8 cellular contexts compared by ENCODE assay signal in genomic region chr4:109703664-109704351, GRCh38. TPM values are rescaled to one million over a fixed set of nuclear protein-coding genes. Genes with fewer than 3 reads are reported as not detected.
DNase-seq lines count a peak whose midpoint lies in the region; ATAC-seq, FAIRE-seq and TF ChIP-seq lines count a peak whose summit lies in the region.

No MANE protein-coding gene starts in this region.

- H2AFZ ChIP-seq in K562 (ENCODE audit: low read depth, low read length) = peak overlapping the region; percentile 91

- H3K36me3 ChIP-seq in K562 (ENCODE audit: control insufficient read depth, insufficient read depth, low read length) = peaks cover 29% of the 10 kb centered on the region
- H3K36me3 ChIP-seq in liver (ENCODE audit: control insufficient read depth in 4 of 4, insufficient read depth in 3 of 4, low read depth in 1 of 4, low read length in 3 of 4) = peaks cover 2 to 7% (median 5%) of the 10 kb centered on the region in 4 donors
- no peaks in the 10 kb centered on the region for H3K36me3 ChIP-seq in transverse colon

- no peak for FAIRE-seq in K562 (lab: Jason Lieb, UNC)

- TF ChIP-seq CTCF in CD4-positive, alpha-beta T cell (IDR thresholded peaks at IDR 0.05) = no peak
- TF ChIP-seq CTCF in K562 (IDR thresholded peaks at IDR 0.05 in 2 of 3, conservative IDR thresholded peaks at IDR 0.05 in 1 of 3; ENCODE audit: insufficient read depth in 2 of 3, low read depth in 1 of 3, low read length in 3 of 3) (no peak), liver (IDR thresholded peaks at IDR 0.05; ENCODE audit: low read depth, low read length, missing input control) (no peak), transverse colon (IDR thresholded peaks at IDR 0.05) (no peak)

- H3K4me3 ChIP-seq in K562 (peak overlapping the region; percentile 80), liver (ENCODE audit: low read depth in 1 of 3, low read length in 3 of 3) (peak overlapping the region; percentile 15 to 90 (median 80)), transverse colon (peak overlapping the region; percentile 57 to 83 (median 71))

- TF ChIP-seq POLR2A in K562 (conservative IDR thresholded peaks at IDR 0.05) (no peak; the same call in 1 of the 2 replicates), transverse colon (IDR thresholded peaks at IDR 0.05) (no peak)

- ATAC-seq in CD4-positive, alpha-beta T cell (ENCODE audit: poor library complexity) = no peak
- ATAC-seq in K562 (no peak), HG03342 (IDR thresholded peaks at IDR 0.05; ENCODE audit: unreplicated experiment) (no peak)

- H3K9ac ChIP-seq in K562 (ENCODE audit: insufficient read depth in 1 of 2, low read depth in 2 of 2, low read length in 2 of 2) (peak overlapping the region; percentile 86 to 94), liver (ENCODE audit: low read depth in 1 of 2, low read length in 2 of 2) (peak overlapping the region in 1 of 2 donors; percentile 67)

- H3K9me3 ChIP-seq in CD4-positive, alpha-beta T cell (ENCODE audit: control insufficient read depth, low read length) = no peaks in the 10 kb centered on the region
- H3K9me3 ChIP-seq in K562 (replicated peaks; ENCODE audit: control insufficient read depth, insufficient read depth, low read depth, low read length) (no peaks in the 10 kb centered on the region), liver (ENCODE audit: control insufficient read depth in 4 of 4, low read length in 3 of 4) (no peaks in the 10 kb centered on the region), transverse colon (no peaks in the 10 kb centered on the region)

- no peaks in the 10 kb centered on the region for H3K27me3 ChIP-seq in CD4-positive, alpha-beta T cell (ENCODE audit: control insufficient read depth, insufficient read depth, low read length)
- H3K27me3 ChIP-seq in K562 (ENCODE audit: control insufficient read depth in 2 of 2, insufficient read depth in 2 of 2, low read length in 2 of 2) (no peaks in the 10 kb centered on the region), liver (ENCODE audit: control insufficient read depth in 4 of 4, insufficient read depth in 4 of 4, low read length in 3 of 4) (no peaks in the 10 kb centered on the region), transverse colon (no peaks in the 10 kb centered on the region)

- H3K27me3 Mint-ChIP-seq in CD4-positive, alpha-beta T cell = no peaks in the 10 kb centered on the region

- TF ChIP-seq RAD21 in K562 (CRISPR knock-in tag; conservative IDR thresholded peaks at IDR 0.05 in 1 of 2, IDR thresholded peaks at IDR 0.05 in 1 of 2) (no peak), liver (IDR thresholded peaks at IDR 0.05) (peak in 1 of 2 donors; percentile 0)

- in situ Hi-C loops in K562 (cut with MboI) = no loop called here
- in situ Hi-C loops in transverse colon (cut with MboI; ENCODE audit: low pct_ligation_motif_present in 1 of 4, low pct_unique_long_range_greater_than_20kb in 1 of 4, low sequenced_read_pairs in 3 of 4) = loop anchor here in 3 of 4 donors (25.0 kb wide), 2 partner anchors 108 to 267 kb away; partner anchors contain the start of genes SEC24B (in 3 of the 3), CFI (in 2 of the 3) and GAR1 (in 2 of the 3)

- intact Hi-C loops in CD4-positive, alpha-beta T cell (cut with DNase I, micrococcal nuclease) = loop anchor here (1.0 to 10.0 kb wide), 5 partner anchors 111 to 272 kb away; partner anchors contain the start of genes GAR1 (in 1 of the 2), MCUB (in 1 of the 2) and SEC24B (in 1 of the 2)
- intact Hi-C loops in K562 (cut with micrococcal nuclease) (loop anchor here (2.0 to 10.0 kb wide), 3 partner anchors 25 to 271 kb away; partner anchors contain the start of gene GAR1), transverse colon (cut with DNase I; ENCODE audit: low total_unique reads) (loop anchor here (10.0 kb wide), 1 partner anchor 111 kb away; the partner anchor contains the start of gene GAR1)

- H3K4me2 ChIP-seq in K562 (ENCODE audit: insufficient read depth, low read length) = peak overlapping the region; percentile 85

- H3K27ac ChIP-seq in CD4-positive, alpha-beta T cell (ENCODE audit: low read depth, low read length) = peak overlapping the region; percentile 42
- peak overlapping the region; percentile 82 for H3K27ac ChIP-seq in K562 (ENCODE audit: extremely low read depth, low read depth, low read length)
- H3K27ac ChIP-seq in liver (ENCODE audit: low read depth in 1 of 2, low read length in 2 of 2) = peak overlapping the region; percentile 71 to 85
- peak overlapping the region; percentile 91 to 95 (median 93) for H3K27ac ChIP-seq in transverse colon

- peaks cover 31% of the 10 kb centered on the region for H3K79me2 ChIP-seq in K562 (ENCODE audit: control insufficient read depth, insufficient read depth, low read length)

- no peak for DNase-seq in CD4-positive, alpha-beta T cell
- DNase-seq in LHCN-M2 (ENCODE audit: low read depth) = peak; percentile 16
- peak in 1 of 4 experiments; percentile 16 for DNase-seq in K562 (ENCODE audit: extremely low read depth in 1 of 4, low spot score in 3 of 4)
- no peak for DNase-seq in transverse colon
- no peak for DNase-seq in HuH-7 (ENCODE audit: low spot score)
- no peak for DNase-seq in A172 (ENCODE audit: low spot score)

- no peaks in the 10 kb centered on the region; the same call in 1 of the 2 replicates for H4K20me1 ChIP-seq in K562 (replicated peaks; ENCODE audit: control insufficient read depth, insufficient read depth, low read length)

- peak overlapping the region; percentile 97 for H3K4me3 Mint-ChIP-seq in CD4-positive, alpha-beta T cell

- H3K4me1 ChIP-seq in K562 (replicated peaks in 1 of 2; ENCODE audit: control insufficient read depth in 2 of 2, insufficient read depth in 2 of 2, low read length in 2 of 2) (peaks cover 24 to 26% of the 10 kb centered on the region in 2 experiments), liver (ENCODE audit: control insufficient read depth in 4 of 4, insufficient read depth in 4 of 4, low read length in 3 of 4) (peaks cover 5 to 24% (median 15%) of the 10 kb centered on the region in 4 donors), transverse colon (peaks cover 6 to 52% (median 27%) of the 10 kb centered on the region in 4 donors)

- H3K4me1 Mint-ChIP-seq in CD4-positive, alpha-beta T cell (ENCODE audit: low read depth) = peaks cover 43% of the 10 kb centered on the region

- POLR2A ChIA-PET in CD4-positive, alpha-beta T cell (lab: Charles Lee) = interaction anchor here (0.8 to 8.2 kb wide), 8 partner anchors 13 to 144 kb away, joined by 3 to 46 read pairs (median 5); partner anchors contain the start of gene MCUB
- POLR2A ChIA-PET in K562 (lab: Yijun Ruan, JAX) = interaction anchor here (0.5 to 2.1 kb wide), 6 partner anchors 8 to 1911 kb away, joined by 3 to 6 read pairs (median 4); no protein-coding TSS in a partner anchor

- 22% methylated on average over 11 of the region's 11 CpGs for WGBS in K562 (ENCODE audit: insufficient coverage, low coverage, missing lambda C conversion rate)
- WGBS in liver = 14% methylated on average over 11 of the region's 11 CpGs
- WGBS in transverse colon (ENCODE audit: low coverage in 1 of 2), 2 donors = 16 to 23% methylated on average over 5 to 11 of the region's 11 CpGs

- H3K36me3 Mint-ChIP-seq in CD4-positive, alpha-beta T cell (ENCODE audit: low read depth) = peaks cover 32% of the 10 kb centered on the region

- TF ChIP-seq EP300 in K562 (IDR thresholded peaks at IDR 0.05; ENCODE audit: low read length) = no peak
- TF ChIP-seq EP300 in transverse colon (IDR thresholded peaks at IDR 0.05; ENCODE audit: low read depth) = no peak

- CTCF ChIA-PET in CD4-positive, alpha-beta T cell (lab: Charles Lee) = interaction anchor here (0.8 to 2.0 kb wide), 8 partner anchors 13 to 271 kb away, joined by 3 to 13 read pairs (median 3); partner anchors contain the start of gene PLA2G12A
- CTCF ChIA-PET in K562 (lab: Yijun Ruan, JAX; ENCODE audit: low intra/inter-chr PET ratio) = interaction anchor here (1.4 to 1.9 kb wide), 3 partner anchors 99 to 123 kb away, joined by 5 to 7 read pairs (median 7); no protein-coding TSS in a partner anchor

- no peaks in the 10 kb centered on the region for H3K9me3 Mint-ChIP-seq in CD4-positive, alpha-beta T cell

- no peaks in the 10 kb centered on the region for H3K9me1 ChIP-seq in K562 (ENCODE audit: control insufficient read depth, insufficient read depth, low read length)

- peak overlapping the region; percentile 96 for H3K27ac Mint-ChIP-seq in CD4-positive, alpha-beta T cell

- no TSS peak for BruUV-seq in K562 (replicated peaks; lab: Mats Ljungman, UMichigan)

RNA-seq across cellular contexts. Expression of gene CASP6, which starts 0.6 kb away (rescaled TPM):
- 1 to 10 TPM; 5.4 to 5.5 TPM for total RNA-seq in CD4-positive, alpha-beta T cell
- total RNA-seq in LHCN-M2 (2014; rRNA removed) = 29.6 and 33.0 TPM in 2 replicates
- polyA plus RNA-seq in LHCN-M2 (2012) = 15.7 TPM
- total RNA-seq in K562 (2011; cell fraction: chromatin; rRNA removed; ENCODE audit: low replicate concordance) = 8.4 and 10.8 TPM in 2 replicates
- total RNA-seq in K562 (2011; cell fraction: nucleolus; rRNA removed) = 6.1 and 7.5 TPM in 2 replicates
- total RNA-seq in K562 (2011; cell fraction: nucleoplasm; rRNA removed) = 5.4 and 8.3 TPM in 2 replicates
- 34.3 and 39.1 TPM in 2 replicates for total RNA-seq in K562 (2014; rRNA removed)
- total RNA-seq in K562 (2014; rRNA removed; fragmentation: Illumina TruSeq; extraction: Trizol) = 31.7 and 42.2 TPM in 2 replicates
- total RNA-seq in K562 (2015; rRNA removed; fragmentation: Illumina TruSeq; extraction: Trizol) = 47.7 and 48.1 TPM in 2 replicates
- total RNA-seq in K562 (2021) = 20.8 and 22.3 TPM in 2 replicates
- polyA plus RNA-seq in K562 (2011; rRNA removed) = 56.7 and 72.7 TPM in 2 replicates
- polyA plus RNA-seq in K562 (2011; cell fraction: cytosol; rRNA removed) = 24.9 and 48.9 TPM in 2 replicates
- 9.4 and 11.0 TPM in 2 replicates for polyA plus RNA-seq in K562 (2011; cell fraction: nucleus; rRNA removed)
- 31.2 and 32.9 TPM in 2 replicates for polyA plus RNA-seq in K562 (2012)
- polyA plus RNA-seq in K562 (2014; fragmentation: Illumina TruSeq; extraction: Trizol) = 52.1 and 57.5 TPM in 2 replicates
- polyA plus RNA-seq in K562 (2014; fragmentation: Nextera tagmentation; extraction: Ambion mirVana) = 10 to 100 TPM; 23.0 to 31.7 TPM
- 47.4 and 50.9 TPM in 2 replicates for polyA plus RNA-seq in K562 (2014; rRNA removed)
- 62.8 and 69.4 TPM in 2 replicates for polyA minus RNA-seq in K562 (2011; rRNA and poly(A)+ RNA removed)
- polyA minus RNA-seq in K562 (2011; cell fraction: cytosol; rRNA and poly(A)+ RNA removed) = 16.0 and 25.0 TPM in 2 replicates
- 2.0 and 8.3 TPM in 2 replicates for polyA minus RNA-seq in K562 (2011; cell fraction: nucleus; rRNA and poly(A)+ RNA removed)
- total RNA-seq in liver = 10 to 100 TPM; 18.5 to 20.9 TPM
- 10 to 100 TPM; 14.9 to 20.4 TPM for polyA plus RNA-seq in liver
- total RNA-seq in transverse colon = 10 to 100 TPM; 34.4 to 87.7 (median 58.9) TPM
- 73.2 and 74.0 TPM in 2 replicates for total RNA-seq in A172 (2014; rRNA removed; shearing (Covaris generic))

RNA-seq across cellular contexts. Expression of gene PLA2G12A, which starts 26.1 kb away (rescaled TPM):
- total RNA-seq in CD4-positive, alpha-beta T cell = 10 to 100 TPM in 1 of 2 experiments, 1 to 10 TPM in 1; 9.6 to 10.5 TPM
- total RNA-seq in LHCN-M2 (2014; rRNA removed) (12.5 and 15.2 TPM in 2 replicates), K562 (2014; rRNA removed) (29.4 and 39.8 TPM in 2 replicates), K562 (2014; rRNA removed; fragmentation: Illumina TruSeq; extraction: Trizol) (132 and 135 TPM in 2 replicates), K562 (2015; rRNA removed; fragmentation: Illumina TruSeq; extraction: Trizol) (98.1 and 103 TPM in 2 replicates), K562 (2021) (92.3 and 94.7 TPM in 2 replicates), liver (10 to 100 TPM; 11.3 to 28.9 TPM), transverse colon (10 to 100 TPM; 17.3 to 42.6 (median 29.7) TPM)
- 22.5 TPM for polyA plus RNA-seq in LHCN-M2 (2012)
- 43.6 and 47.1 TPM in 2 replicates for total RNA-seq in K562 (2011; cell fraction: chromatin; rRNA removed; ENCODE audit: low replicate concordance)
- 20.8 and 67.1 TPM in 2 replicates for total RNA-seq in K562 (2011; cell fraction: nucleolus; rRNA removed)
- total RNA-seq in K562 (2011; cell fraction: nucleoplasm; rRNA removed) = 55.1 and 66.2 TPM in 2 replicates
- polyA plus RNA-seq in K562 (2011; rRNA removed) (202 and 226 TPM in 2 replicates), K562 (2014; fragmentation: Illumina TruSeq; extraction: Trizol) (77.9 and 80.5 TPM in 2 replicates), K562 (2014; fragmentation: Nextera tagmentation; extraction: Ambion mirVana) (10 to 100 TPM; 24.2 to 24.6 TPM), K562 (2014; rRNA removed) (38.0 and 50.3 TPM in 2 replicates), liver (10 to 100 TPM; 29.9 to 57.7 TPM)
- polyA plus RNA-seq in K562 (2011; cell fraction: cytosol; rRNA removed) = 38.2 and 45.9 TPM in 2 replicates
- 49.3 and 54.8 TPM in 2 replicates for polyA plus RNA-seq in K562 (2011; cell fraction: nucleus; rRNA removed)
- 95.6 and 100 TPM in 2 replicates for polyA plus RNA-seq in K562 (2012)
- 228 and 290 TPM in 2 replicates for polyA minus RNA-seq in K562 (2011; rRNA and poly(A)+ RNA removed)
- 60.1 and 93.2 TPM in 2 replicates for polyA minus RNA-seq in K562 (2011; cell fraction: cytosol; rRNA and poly(A)+ RNA removed)
- 12.9 and 16.7 TPM in 2 replicates for polyA minus RNA-seq in K562 (2011; cell fraction: nucleus; rRNA and poly(A)+ RNA removed)
- total RNA-seq in A172 (2014; rRNA removed; shearing (Covaris generic)) = 19.9 and 29.4 TPM in 2 replicates

Comparison
In these comparisons a context has a peak if more than half of its experiments do, and no peak if none do; other contexts are left out.
1. H3K27ac ChIP-seq: peak in every context shown above with its lines; median percentile 93 in transverse colon; 82 in K562; 78 in liver; 42 in CD4-positive, alpha-beta T cell.